ENCODE assay signal across 19 cellular contexts in the genomic region with DNA sequence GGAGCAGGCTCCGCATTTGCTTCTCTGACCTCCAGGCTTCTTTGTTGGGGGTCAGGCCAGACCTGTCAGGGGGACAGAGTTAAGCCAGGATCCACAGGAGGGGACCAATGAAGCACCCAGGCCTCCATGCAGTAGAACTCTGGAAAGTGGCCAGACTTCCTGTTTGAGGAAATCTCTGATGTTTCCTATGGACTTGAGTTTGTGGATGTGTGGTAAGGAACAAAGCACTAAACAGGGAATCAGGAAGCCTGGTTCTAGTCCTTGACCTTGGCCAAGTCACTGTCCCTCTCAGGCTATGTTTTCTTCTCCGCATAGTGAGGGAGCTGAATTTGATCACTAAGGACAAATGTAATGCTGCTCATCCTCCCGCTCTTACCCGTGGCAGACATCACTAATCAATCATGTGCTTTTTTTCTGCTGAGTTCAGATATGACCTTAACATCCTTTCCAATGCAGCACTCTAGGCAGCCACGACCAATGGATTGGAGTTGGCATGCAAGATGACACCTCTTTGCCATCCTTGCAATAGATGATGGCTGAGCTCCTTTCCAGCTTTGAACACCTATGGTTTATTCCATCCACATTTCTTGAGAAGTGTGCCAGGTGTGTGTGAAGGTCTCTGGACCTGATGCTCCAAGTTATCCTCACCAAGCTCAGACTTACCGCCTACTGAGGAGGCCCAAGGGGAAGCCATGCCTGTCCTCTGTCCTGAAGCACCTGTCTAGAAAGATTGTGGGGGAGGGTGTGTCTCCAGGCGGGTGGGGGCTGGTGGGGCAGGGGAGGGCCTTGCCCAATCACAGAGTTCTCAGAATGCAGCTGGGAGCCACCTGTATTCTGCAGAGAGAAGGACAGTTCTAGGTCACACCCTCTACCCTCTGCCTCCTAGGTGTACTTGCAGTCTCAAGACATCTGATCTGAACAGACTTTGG. TPM values are rescaled to one million over a fixed set of nuclear protein-coding genes. Genes with fewer than 3 reads are reported as not detected.
DNase-seq lines count a peak whose midpoint lies in the region; ATAC-seq and TF ChIP-seq lines count a peak whose summit lies in the region.
"Had no signal": no experiment of that assay in that cellular context is flagged by ENCODE, and none has a peak within 500 bp of the region (broad histone marks: within the 10 kb centered on the region; RNA-seq: fewer than 3 reads in every experiment).

No MANE protein-coding gene starts in this region.

- peak overlapping the region; percentile 47 to 94 (median 77) for H3K4me2 ChIP-seq in BLaER1 treated with 17β-estradiol and CSF1 and Interleukin-3, amounts not matched to agents 10 nM and 100 nM
- H3K4me2 ChIP-seq: A549, KMS-11 had no signal

- H3K9me3 ChIP-seq in BLaER1 treated with 17β-estradiol and CSF1 and Interleukin-3, amounts not matched to agents 10 nM and 100 nM (replicated peaks in 1 of 11) = no peaks in the 10 kb centered on the region
- H3K9me3 ChIP-seq in muscle layer of colon (ENCODE audit: low read length) = no peaks in the 10 kb centered on the region
- H3K9me3 ChIP-seq: A549, HAP-1 had no signal

- no peak overlapping the region for H3K4me3 Mint-ChIP-seq in activated CD8-positive, alpha-beta T cell treated with anti-CD3 and anti-CD28 coated beads for 36 hours

- no peaks in the 10 kb centered on the region for H3K27me3 Mint-ChIP-seq in activated CD8-positive, alpha-beta T cell treated with anti-CD3 and anti-CD28 coated beads for 36 hours

- peak overlapping the region in 3 of 11 experiments; percentile 25 to 38 (median 31); a peak in 6 of 22 replicates for H3K27ac ChIP-seq in BLaER1 treated with 17β-estradiol and CSF1 and Interleukin-3, amounts not matched to agents 10 nM and 100 nM
- peak overlapping the region; percentile 7 for H3K27ac ChIP-seq in muscle layer of colon (ENCODE audit: low read depth, low read length)
- H3K27ac ChIP-seq: A549, KMS-11 had no signal

- CTCF ChIA-PET in activated CD8-positive, alpha-beta T cell treated with anti-CD3 and anti-CD28 coated beads for 36 hours (lab: Charles Lee) = interaction anchor here (1.2 to 12.8 kb wide), 7 partner anchors 9 to 121 kb away, joined by 3 to 121 read pairs (median 5); partner anchors contain the start of genes INSRR and NTRK1

- intact Hi-C loops in activated CD8-positive, alpha-beta T cell treated with anti-CD3 and anti-CD28 coated beads for 36 hours (cut with micrococcal nuclease) = no loop called here

- H3K4me1 Mint-ChIP-seq in activated CD8-positive, alpha-beta T cell treated with anti-CD3 and anti-CD28 coated beads for 36 hours (ENCODE audit: low read depth) = peaks cover 45% of the 10 kb centered on the region

- peaks cover 3 to 25% (median 15%) of the 10 kb centered on the region in 11 experiments; a peak in 19 of 22 replicates for H3K36me3 ChIP-seq in BLaER1 treated with 17β-estradiol and CSF1 and Interleukin-3, amounts not matched to agents 10 nM and 100 nM
- peaks cover 2% of the 10 kb centered on the region for H3K36me3 ChIP-seq in muscle layer of colon (ENCODE audit: insufficient read depth, low read length)

- peak overlapping the region; percentile 84 for H3K27ac Mint-ChIP-seq in activated CD8-positive, alpha-beta T cell treated with anti-CD3 and anti-CD28 coated beads for 36 hours

- peak; percentile 32 for DNase-seq in NCI-H2196 (lab: John Stamatoyannopoulos, UW; ENCODE audit: unreplicated experiment)
- DNase-seq in NCI-H2196 treated with DMSO at 0.1 percent for 48 hours (lab: John Stamatoyannopoulos, UW; ENCODE audit: unreplicated experiment) = no peak
- no peak for DNase-seq in activated CD8-positive, alpha-beta T cell treated with anti-CD3 and anti-CD28 coated beads for 36 hours
- no peak for DNase-seq in stimulated activated CD4-positive, alpha-beta T cell treated with anti-CD3 and anti-CD28 coated beads, Interleukin-4, amount 100 ng/mL, for 4 hours
- DNase-seq in retina = no peak
- DNase-seq: hypothalamus, NCI-H1694 treated with DMSO at 0.1 percent for 48 hours, substantia nigra had no signal

- H3K4me3 ChIP-seq in BLaER1 treated with 17β-estradiol and CSF1 and Interleukin-3, amounts not matched to agents 10 nM and 100 nM = no peak overlapping the region
- no peak overlapping the region for H3K4me3 ChIP-seq in muscle layer of colon (ENCODE audit: low read depth in 1 of 2, low read length in 2 of 2)
- H3K4me3 ChIP-seq: A549, HAP-1, skin epidermis had no signal

- no peak for ATAC-seq in activated CD8-positive, alpha-beta T cell treated with anti-CD3 and anti-CD28 coated beads for 36 hours
- no peak for ATAC-seq in HG02981 (IDR thresholded peaks at IDR 0.05; ENCODE audit: unreplicated experiment)
- ATAC-seq: A549 had no signal

- no peaks in the 10 kb centered on the region for H3K27me3 ChIP-seq in BLaER1 treated with 17β-estradiol and CSF1 and Interleukin-3, amounts not matched to agents 10 nM and 100 nM
- peaks cover 0 to 2% of the 10 kb centered on the region in 2 donors for H3K27me3 ChIP-seq in muscle layer of colon (ENCODE audit: control insufficient read depth in 1 of 2, insufficient read depth in 2 of 2, low read length in 2 of 2)

- peaks cover 58 to 91% (median 69%) of the 10 kb centered on the region in 10 experiments for H3K4me1 ChIP-seq in BLaER1 treated with 17β-estradiol and CSF1 and Interleukin-3, amounts not matched to agents 10 nM and 100 nM
- H3K4me1 ChIP-seq in muscle layer of colon (ENCODE audit: insufficient read depth, low read length) = peaks cover 16% of the 10 kb centered on the region
- H3K4me1 ChIP-seq: A549, HAP-1 had no signal

- H3K36me3 Mint-ChIP-seq in activated CD8-positive, alpha-beta T cell treated with anti-CD3 and anti-CD28 coated beads for 36 hours (ENCODE audit: low read depth) = peaks cover 61% of the 10 kb centered on the region

- H3K9ac ChIP-seq in BLaER1 treated with 17β-estradiol and CSF1 and Interleukin-3, amounts not matched to agents 10 nM and 100 nM = no peak overlapping the region; a peak in 1 of 22 replicates
- H3K9ac ChIP-seq in muscle layer of colon (ENCODE audit: low read length) = no peak overlapping the region
- H3K9ac ChIP-seq: KMS-11 had no signal

- no peak for TF ChIP-seq CTCF in activated CD8-positive, alpha-beta T cell treated with anti-CD3 and anti-CD28 coated beads for 36 hours (IDR thresholded peaks at IDR 0.05)

- H3K9me3 Mint-ChIP-seq in activated CD8-positive, alpha-beta T cell treated with anti-CD3 and anti-CD28 coated beads for 36 hours = no peaks in the 10 kb centered on the region

- peaks cover 0 to 14% (median 0%) of the 10 kb centered on the region in 11 experiments; a peak in 5 of 22 replicates for H4K20me1 ChIP-seq in BLaER1 treated with 17β-estradiol and CSF1 and Interleukin-3, amounts not matched to agents 10 nM and 100 nM

- POLR2A ChIA-PET in activated CD8-positive, alpha-beta T cell treated with anti-CD3 and anti-CD28 coated beads for 36 hours (lab: Charles Lee) = interaction anchor here (0.8 to 5.6 kb wide), 12 partner anchors 8 to 92 kb away, joined by 3 to 28 read pairs (median 4); partner anchors contain the start of gene SH2D2A

RNA-seq across cellular contexts. Expression of gene SH2D2A, which starts 9.9 kb away (rescaled TPM):
- 100 to 1,000 TPM; 297 to 315 TPM for total RNA-seq in activated CD8-positive, alpha-beta T cell treated with anti-CD3 and anti-CD28 coated beads for 36 hours
- total RNA-seq: chondrocyte, SK-MEL-5 had no signal

RNA-seq across cellular contexts. Expression of gene PRCC, which starts 39.4 kb away (rescaled TPM):
- total RNA-seq in activated CD8-positive, alpha-beta T cell treated with anti-CD3 and anti-CD28 coated beads for 36 hours = 10 to 100 TPM; 69.8 to 70.6 TPM

RNA-seq across cellular contexts. Expression of gene INSRR, which starts 52.1 kb away (rescaled TPM):
- total RNA-seq in activated CD8-positive, alpha-beta T cell treated with anti-CD3 and anti-CD28 coated beads for 36 hours = under 1 TPM; 0.47 to 0.54 TPM
- total RNA-seq: chondrocyte, epithelial cell of proximal tubule, liver, SK-MEL-5 had no signal

RNA-seq across cellular contexts. Expression of gene NTRK1, which starts 53.9 kb away (rescaled TPM):
- 10 to 100 TPM; 23.5 to 25.9 TPM for total RNA-seq in activated CD8-positive, alpha-beta T cell treated with anti-CD3 and anti-CD28 coated beads for 36 hours
- total RNA-seq: chondrocyte, epithelial cell of proximal tubule had no signal

RNA-seq across cellular contexts. Expression of gene HDGF, which starts 55.3 kb away (rescaled TPM):
- 100 to 1,000 TPM; 232 to 235 TPM for total RNA-seq in activated CD8-positive, alpha-beta T cell treated with anti-CD3 and anti-CD28 coated beads for 36 hours
